ENCODE assay signal across 21 cellular contexts in genomic region chr10:68121020-68121743, GRCh38. TPM values are rescaled to one million over a fixed set of nuclear protein-coding genes. Genes with fewer than 3 reads are reported as not detected.
DNase-seq lines count a peak whose midpoint lies in the region; ATAC-seq lines count a peak whose summit lies in the region.
"Had no signal": no experiment of that assay in that cellular context is flagged by ENCODE, and none has a peak within 500 bp of the region (broad histone marks: within the 10 kb centered on the region; RNA-seq: fewer than 3 reads in every experiment).

No MANE protein-coding gene starts in this region.

- no peak overlapping the region for H4K8ac ChIP-seq in mesenchymal stem cell (ENCODE audit: low read length)

- intact Hi-C loops in sciatic nerve (cut with DNase I) = no loop called here

- H3K27me3 ChIP-seq in GM23248 (replicated peaks; ENCODE audit: insufficient read depth) (no peaks in the 10 kb centered on the region), SJCRH30 (no peaks in the 10 kb centered on the region), mesenchymal stem cell (ENCODE audit: control insufficient read depth in 1 of 2, insufficient read depth in 1 of 2, low read length in 2 of 2) (no peaks in the 10 kb centered on the region)

- DNase-seq in GM23248 (no peak), SJCRH30 (peak in 1 of 2 experiments; percentile 13), mesenchymal stem cell (no peak), sciatic nerve (ENCODE audit: low spot score) (no peak), epidermal melanocyte (ENCODE audit: insufficient read length, low spot score) (no peak), NCI-H2029 treated with DMSO at 0.1 percent for 48 hours (lab: John Stamatoyannopoulos, UW) (no peak)
- DNase-seq in stimulated activated naive CD8-positive, alpha-beta T cell treated with anti-CD3 and anti-CD28 coated beads, Interleukin-15, Interleukin-2, amounts not matched to agents 100 U/mL and 50 U/mL, for 24 hours = no peak
- DNase-seq: ACHN, AML-193, Caco-2, DMS153, EL, NCI-H1105 treated with DMSO at 0.1 percent for 48 hours, NCI-H1930, NCI-H2171, NCI-H446, SIG-M5 had no signal

- no peak overlapping the region for H3K9ac ChIP-seq in GM23248
- peak overlapping the region; percentile 70 for H3K9ac ChIP-seq in mesenchymal stem cell (ENCODE audit: low read length)

- peaks cover 57% of the 10 kb centered on the region for H3K79me2 ChIP-seq in GM23248 (ENCODE audit: insufficient read depth)

- no peak overlapping the region for H2BK15ac ChIP-seq in mesenchymal stem cell (ENCODE audit: low read depth, poor library complexity, severe bottlenecking)

- H3K4me3 ChIP-seq in GM23248 (no peak overlapping the region), SJCRH30 (peak overlapping the region; percentile 43), mesenchymal stem cell (ENCODE audit: insufficient read depth in 1 of 2, low read depth in 1 of 2, low read length in 2 of 2) (peak overlapping the region in 1 of 2 experiments; percentile 53)
- H3K4me3 ChIP-seq: HAP-1 had no signal

- no peak overlapping the region for H2BK120ac ChIP-seq in mesenchymal stem cell (ENCODE audit: low read depth, low read length)

- H3K14ac ChIP-seq in mesenchymal stem cell (ENCODE audit: low read length in 2 of 2) = no peak overlapping the region

- H3K36me3 ChIP-seq in GM23248 (ENCODE audit: low read depth) = peaks cover 7% of the 10 kb centered on the region; the same call in 1 of the 2 replicates
- H3K36me3 ChIP-seq in SJCRH30 = no peaks in the 10 kb centered on the region
- no peaks in the 10 kb centered on the region for H3K36me3 ChIP-seq in mesenchymal stem cell (ENCODE audit: control insufficient read depth in 1 of 2, insufficient read depth in 2 of 2, low read depth in 1 of 2, low read length in 2 of 2)
- H3K36me3 ChIP-seq: HAP-1 had no signal

- peak overlapping the region in 1 of 2 experiments; percentile 57 for H3K18ac ChIP-seq in mesenchymal stem cell (ENCODE audit: low read depth in 1 of 2, low read length in 2 of 2)

- H3K4me1 ChIP-seq in GM23248 (ENCODE audit: insufficient read depth) (0 out of 2 replicates have a peak, but pooled peaks cover 5% of the 10 kb centered on the region), SJCRH30 (peaks cover 4% of the 10 kb centered on the region; the same call in 1 of the 2 replicates), mesenchymal stem cell (ENCODE audit: control insufficient read depth, insufficient read depth, low read depth, low read length) (no peaks in the 10 kb centered on the region)

- no peak overlapping the region for H3K23ac ChIP-seq in mesenchymal stem cell (ENCODE audit: low read length in 2 of 2)

- no peak overlapping the region for H2AK5ac ChIP-seq in mesenchymal stem cell (ENCODE audit: low read length, severe bottlenecking)

- in situ Hi-C loops in GM23248 (cut with MboI) = no loop called here

- H2BK5ac ChIP-seq in mesenchymal stem cell (ENCODE audit: low read depth, low read length, poor library complexity, severe bottlenecking) = no peak overlapping the region

- H2AFZ ChIP-seq in GM23248 = peak overlapping the region; percentile 15; the same call in 1 of the 2 replicates
- H2AFZ ChIP-seq in mesenchymal stem cell (ENCODE audit: low read depth, low read length) = no peak overlapping the region

- H3K9me3 ChIP-seq in GM23248 (ENCODE audit: low read depth) (no peaks in the 10 kb centered on the region), SJCRH30 (replicated peaks) (no peaks in the 10 kb centered on the region), mesenchymal stem cell (ENCODE audit: control insufficient read depth, low read length) (no peaks in the 10 kb centered on the region)
- H3K9me3 ChIP-seq: Caco-2, HAP-1 had no signal

- no peaks in the 10 kb centered on the region for H4K20me1 ChIP-seq in GM23248 (ENCODE audit: insufficient read depth)

- no peaks in the 10 kb centered on the region for H3K79me1 ChIP-seq in mesenchymal stem cell (replicated peaks; ENCODE audit: low read length, poor library complexity, severe bottlenecking)

- ATAC-seq in sciatic nerve = peak; percentile 70
- no peak for ATAC-seq in stimulated activated naive CD8-positive, alpha-beta T cell treated with anti-CD3 and anti-CD28 coated beads, Interleukin-15, Interleukin-2, amounts not matched to agents 100 U/mL and 50 U/mL, for 24 hours
- ATAC-seq in HG02642 (IDR thresholded peaks at IDR 0.05; ENCODE audit: poor library complexity, unreplicated experiment) = no peak

- H4K91ac ChIP-seq in mesenchymal stem cell (ENCODE audit: low read length) = no peak overlapping the region

- H3K4me2 ChIP-seq in GM23248 (ENCODE audit: unreplicated experiment) (no peak overlapping the region), mesenchymal stem cell (ENCODE audit: low read length, poor library complexity, severe bottlenecking) (no peak overlapping the region)

- no peak overlapping the region for H3K4ac ChIP-seq in mesenchymal stem cell (ENCODE audit: low read depth in 1 of 2, low read length in 2 of 2)

- H3F3A ChIP-seq in GM23248 (ENCODE audit: insufficient read depth) = peaks cover 10% of the 10 kb centered on the region; the same call in 1 of the 2 replicates

- no peak overlapping the region for H3K27ac ChIP-seq in GM23248
- no peak overlapping the region for H3K27ac ChIP-seq in SJCRH30
- no peak overlapping the region for H3K27ac ChIP-seq in mesenchymal stem cell (ENCODE audit: low read length, poor library complexity, severe bottlenecking)
- H3K27ac ChIP-seq: HL-60 had no signal

- peaks cover 5% of the 10 kb centered on the region; the same call in 1 of the 2 replicates for H3K9me2 ChIP-seq in GM23248 (ENCODE audit: insufficient read depth)

- WGBS in GM23248 (ENCODE audit: low coverage in 1 of 2, low lambda C conversion rate in 2 of 2, missing lambda C conversion rate in 2 of 2), 2 experiments = 84% methylated on average over 15 of the region's 15 CpGs
- 94% methylated on average over 13 of the region's 15 CpGs for WGBS in mesenchymal stem cell

- peak overlapping the region in 1 of 2 experiments; percentile 66 for H2BK12ac ChIP-seq in mesenchymal stem cell (ENCODE audit: low read length in 2 of 2)

RNA-seq across cellular contexts. Expression of gene MYPN, which starts 11.9 kb away (rescaled TPM):
- total RNA-seq in GM23248 (2014; rRNA removed; shearing (Covaris generic)) = 14.5 and 20.0 TPM in 2 replicates
- 8.8 and 9.2 TPM in 2 replicates for polyA plus RNA-seq in GM23248 (2016; fragmentation: Nextera tagmentation; extraction: Ambion mirVana)
- total RNA-seq in SJCRH30 (2014; rRNA removed; shearing (Covaris generic)) = 0.13 and 0.40 TPM in 2 replicates
- polyA plus RNA-seq in mesenchymal stem cell (2013, experiment 1 of 2) = not detected
- polyA plus RNA-seq in mesenchymal stem cell (2013, experiment 2 of 2) = 0.01 TPM
- 0.13 TPM for total RNA-seq in sciatic nerve
- total RNA-seq: Caco-2 had no signal
- polyA plus RNA-seq: IgD-negative memory B cell had no signal

RNA-seq across cellular contexts. Expression of gene HERC4, which starts 46.1 kb away (rescaled TPM):
- total RNA-seq in GM23248 (2014; rRNA removed; shearing (Covaris generic)) = 228 and 289 TPM in 2 replicates
- 116 and 127 TPM in 2 replicates for polyA plus RNA-seq in GM23248 (2016; fragmentation: Nextera tagmentation; extraction: Ambion mirVana)
- total RNA-seq in SJCRH30 (2014; rRNA removed; shearing (Covaris generic)) = 16.8 and 19.3 TPM in 2 replicates
- 20.9 TPM for polyA plus RNA-seq in mesenchymal stem cell (2013, experiment 1 of 2)
- polyA plus RNA-seq in mesenchymal stem cell (2013, experiment 2 of 2) = 20.2 TPM
- 95.1 TPM for total RNA-seq in sciatic nerve

Comparison
In these comparisons a context has a peak if more than half of its experiments do, and no peak if none do; other contexts are left out.
1. RNA of gene MYPN, which starts 11.9 kb away (total RNA-seq): 14.5 to 20.0 TPM in GM23248; 0.13 to 0.40 TPM in SJCRH30 and 0.13 TPM in sciatic nerve (single experiment); every median in the first group is over 10 times any median in the second.